Comparison of ENCODE assay signal across 8 cellular contexts in the genomic region with DNA sequence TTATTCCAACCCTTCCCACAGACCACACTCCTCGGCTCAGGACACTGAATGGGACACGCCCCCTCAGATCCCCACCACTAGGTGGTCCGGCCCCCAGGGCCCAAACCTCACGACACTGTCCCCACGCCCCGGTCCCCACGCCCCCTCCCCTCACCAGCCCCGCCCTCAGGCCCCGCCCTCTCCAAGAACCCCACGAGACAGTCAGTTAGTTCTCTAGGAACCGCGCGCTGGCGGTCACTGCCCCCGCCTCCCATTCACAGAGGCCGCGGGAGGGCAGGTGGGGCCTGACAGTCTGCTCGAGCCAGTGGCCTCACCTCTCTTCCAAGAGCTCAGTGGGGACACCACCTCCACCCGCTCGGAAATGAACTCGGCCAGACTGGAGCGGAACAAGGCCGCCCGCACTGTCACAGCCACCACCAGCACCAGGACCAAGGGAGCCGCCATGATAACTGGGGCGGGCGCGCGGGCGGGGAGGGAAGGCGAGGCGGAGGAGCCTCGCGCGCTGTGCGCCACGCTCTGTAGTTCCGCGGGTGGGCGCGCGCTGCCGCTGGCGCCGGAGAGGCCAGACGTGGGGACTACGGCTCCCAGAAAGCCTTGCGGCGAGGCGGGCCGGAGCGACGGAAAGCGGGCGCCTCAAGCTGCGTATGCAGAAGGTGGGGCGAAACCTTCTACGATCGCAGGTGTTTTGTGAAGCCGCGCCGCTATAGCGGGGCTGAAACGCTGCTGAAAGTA. TPM values are rescaled to one million over a fixed set of nuclear protein-coding genes. Genes with fewer than 3 reads are reported as not detected.
DNase-seq lines count a peak whose midpoint lies in the region; ATAC-seq and TF ChIP-seq lines count a peak whose summit lies in the region.

A gene with protein sequence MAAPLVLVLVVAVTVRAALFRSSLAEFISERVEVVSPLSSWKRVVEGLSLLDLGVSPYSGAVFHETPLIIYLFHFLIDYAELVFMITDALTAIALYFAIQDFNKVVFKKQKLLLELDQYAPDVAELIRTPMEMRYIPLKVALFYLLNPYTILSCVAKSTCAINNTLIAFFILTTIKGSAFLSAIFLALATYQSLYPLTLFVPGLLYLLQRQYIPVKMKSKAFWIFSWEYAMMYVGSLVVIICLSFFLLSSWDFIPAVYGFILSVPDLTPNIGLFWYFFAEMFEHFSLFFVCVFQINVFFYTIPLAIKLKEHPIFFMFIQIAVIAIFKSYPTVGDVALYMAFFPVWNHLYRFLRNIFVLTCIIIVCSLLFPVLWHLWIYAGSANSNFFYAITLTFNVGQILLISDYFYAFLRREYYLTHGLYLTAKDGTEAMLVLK (minus strand): TSS at position 451 of the 732 bp plus-strand sequence. CDS start 7 bp downstream, at position 444.

- H3K36me3 ChIP-seq in osteoblast (ENCODE audit: insufficient read depth, low read length) (no peaks in the 10 kb centered on the region), thymus (ENCODE audit: control insufficient read depth, insufficient read depth) (no peaks in the 10 kb centered on the region)

- CTCF ChIA-PET in GM10248 (lab: Yijun Ruan, JAX), result interaction anchor here (0.8 to 1.6 kb wide), 4 partner anchors 13 to 117 kb away, joined by 3 to 8 read pairs (median 4); no protein-coding TSS in a partner anchor

- H3K4me1 ChIP-seq in osteoblast (ENCODE audit: insufficient read depth, low read length) (peaks cover 9% of the 10 kb centered on the region), thymus (ENCODE audit: control insufficient read depth, insufficient read depth, low read length) (peaks cover 8% of the 10 kb centered on the region)

- peak within 1 kb of the TSS; percentile 98 for H2AFZ ChIP-seq in osteoblast (ENCODE audit: low read length)

- H3K27me3 ChIP-seq in osteoblast (ENCODE audit: insufficient read depth, low read length), result no peaks in the 10 kb centered on the region
- H3K27me3 ChIP-seq in thymus (ENCODE audit: control insufficient read depth, insufficient read depth), result no peaks in the 10 kb centered on the region

- no peaks in the 10 kb centered on the region for H4K20me1 ChIP-seq in osteoblast (ENCODE audit: insufficient read depth, low read length)

- H3K4me3 ChIP-seq in osteoblast (ENCODE audit: insufficient read depth, low read length) (peak within 1 kb of the TSS; percentile 96), thymus (ENCODE audit: low read length) (peak within 1 kb of the TSS; percentile 71)

- H3K36me3 Mint-ChIP-seq in activated naive CD4-positive, alpha-beta T cell treated with anti-CD3 and anti-CD28 coated beads, Interleukin-2, amount 50 U/mL, for 72 hours, result peaks cover 6 to 9% of the 10 kb centered on the region in 2 donors

- POLR2A ChIA-PET in GM10248 (lab: Yijun Ruan, JAX), result no interaction called here

- peak within 1 kb of the TSS; percentile 88 to 96 for H3K27ac Mint-ChIP-seq in activated naive CD4-positive, alpha-beta T cell treated with anti-CD3 and anti-CD28 coated beads, Interleukin-2, amount 50 U/mL, for 72 hours

- H3K9me3 ChIP-seq in osteoblast (ENCODE audit: low read depth, low read length), result no peaks in the 10 kb centered on the region
- no peaks in the 10 kb centered on the region for H3K9me3 ChIP-seq in thymus (ENCODE audit: control insufficient read depth)

- TF ChIP-seq CTCF in GM10248 (IDR thresholded peaks at IDR 0.05; ENCODE audit: control extremely low read depth, extremely low read depth, low read depth, missing control alignments), result no peak
- no peak for TF ChIP-seq CTCF in osteoblast (IDR thresholded peaks at IDR 0.05; ENCODE audit: extremely low read depth, low read depth, low read length)

- H3K27ac ChIP-seq in osteoblast (ENCODE audit: low read depth, low read length) (peak within 1 kb of the TSS; percentile 58), thymus (ENCODE audit: low read depth) (peak within 1 kb of the TSS; percentile 80)

- ATAC-seq in HG02588 (IDR thresholded peaks at IDR 0.05; ENCODE audit: unreplicated experiment) (peak; percentile 91), SK-N-SH treated with all-trans-retinoic acid at 6 μM for 48 hours (peak; percentile 98)
- ATAC-seq in activated naive CD4-positive, alpha-beta T cell treated with anti-CD3 and anti-CD28 coated beads, Interleukin-2, amount 50 U/mL, for 72 hours, result peak; percentile 95 to 97

- peaks cover 17% of the 10 kb centered on the region for H3K79me2 ChIP-seq in osteoblast (ENCODE audit: insufficient read depth, low read length)

- no peaks in the 10 kb centered on the region for H3K9me3 Mint-ChIP-seq in activated naive CD4-positive, alpha-beta T cell treated with anti-CD3 and anti-CD28 coated beads, Interleukin-2, amount 50 U/mL, for 72 hours

- H3K4me2 ChIP-seq in osteoblast (ENCODE audit: insufficient read depth, low read length), result peak within 1 kb of the TSS; percentile 99

- peak; percentile 94 for DNase-seq in GM10248 (ENCODE audit: extremely low spot score)
- peak; percentile 94 for DNase-seq in NCI-H1092 (lab: John Stamatoyannopoulos, UW)
- peak; percentile 93 for DNase-seq in activated naive CD4-positive, alpha-beta T cell treated with anti-CD3 and anti-CD28 coated beads, Interleukin-2, amount 50 U/mL, for 72 hours (ENCODE audit: low spot score in 2 of 2)
- DNase-seq in glomerular visceral epithelial cell (ENCODE audit: extremely low spot score), result peak; percentile 98
- peak; percentile 98 for DNase-seq in osteoblast (ENCODE audit: insufficient read length, low spot score, missing footprints)

- WGBS in thymus, result under 1% methylated on average over 64 of the region's 64 CpGs

TF ChIP-seq in SK-N-SH treated with all-trans-retinoic acid at 6 μM for 48 hours, 23 proteins besides CTCF, POLR2A, EP300 and RAD21 (continues in another document):
- TF ChIP-seq TOX (CRISPR knock-in tag; IDR thresholded peaks at IDR 0.05; ENCODE audit: borderline replicate concordance) (no peak), ARNTL (CRISPR knock-in tag; IDR thresholded peaks at IDR 0.05; ENCODE audit: borderline replicate concordance, low read depth) (no peak), CSDC2 (CRISPR knock-in tag; IDR thresholded peaks at IDR 0.05) (no peak), RARB (CRISPR knock-in tag; IDR thresholded peaks at IDR 0.05) (no peak), PPARA (CRISPR knock-in tag; IDR thresholded peaks at IDR 0.05; ENCODE audit: borderline replicate concordance) (no peak), ZNF70 (CRISPR knock-in tag; IDR thresholded peaks at IDR 0.05) (no peak), GLIS3 (CRISPR knock-in tag; IDR thresholded peaks at IDR 0.05) (no peak), ZNF8 (CRISPR knock-in tag; IDR thresholded peaks at IDR 0.05) (no peak), ESRRG (CRISPR knock-in tag; IDR thresholded peaks at IDR 0.05) (no peak), ZFP3 (CRISPR knock-in tag; IDR thresholded peaks at IDR 0.05) (no peak), ISL1 (CRISPR knock-in tag; IDR thresholded peaks at IDR 0.05) (no peak), SNAI2 (CRISPR knock-in tag; IDR thresholded peaks at IDR 0.05) (no peak), ZNF565 (CRISPR knock-in tag; conservative IDR thresholded peaks at IDR 0.05; ENCODE audit: low read depth) (no peak), ZFP30 (CRISPR knock-in tag; IDR thresholded peaks at IDR 0.05) (no peak)
- TF ChIP-seq, protein P1, sequence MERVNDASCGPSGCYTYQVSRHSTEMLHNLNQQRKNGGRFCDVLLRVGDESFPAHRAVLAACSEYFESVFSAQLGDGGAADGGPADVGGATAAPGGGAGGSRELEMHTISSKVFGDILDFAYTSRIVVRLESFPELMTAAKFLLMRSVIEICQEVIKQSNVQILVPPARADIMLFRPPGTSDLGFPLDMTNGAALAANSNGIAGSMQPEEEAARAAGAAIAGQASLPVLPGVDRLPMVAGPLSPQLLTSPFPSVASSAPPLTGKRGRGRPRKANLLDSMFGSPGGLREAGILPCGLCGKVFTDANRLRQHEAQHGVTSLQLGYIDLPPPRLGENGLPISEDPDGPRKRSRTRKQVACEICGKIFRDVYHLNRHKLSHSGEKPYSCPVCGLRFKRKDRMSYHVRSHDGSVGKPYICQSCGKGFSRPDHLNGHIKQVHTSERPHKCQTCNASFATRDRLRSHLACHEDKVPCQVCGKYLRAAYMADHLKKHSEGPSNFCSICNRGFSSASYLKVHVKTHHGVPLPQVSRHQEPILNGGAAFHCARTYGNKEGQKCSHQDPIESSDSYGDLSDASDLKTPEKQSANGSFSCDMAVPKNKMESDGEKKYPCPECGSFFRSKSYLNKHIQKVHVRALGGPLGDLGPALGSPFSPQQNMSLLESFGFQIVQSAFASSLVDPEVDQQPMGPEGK (CRISPR knock-in tag; IDR thresholded peaks at IDR 0.05; ENCODE audit: borderline replicate concordance), result no peak
- TF ChIP-seq, protein P2, sequence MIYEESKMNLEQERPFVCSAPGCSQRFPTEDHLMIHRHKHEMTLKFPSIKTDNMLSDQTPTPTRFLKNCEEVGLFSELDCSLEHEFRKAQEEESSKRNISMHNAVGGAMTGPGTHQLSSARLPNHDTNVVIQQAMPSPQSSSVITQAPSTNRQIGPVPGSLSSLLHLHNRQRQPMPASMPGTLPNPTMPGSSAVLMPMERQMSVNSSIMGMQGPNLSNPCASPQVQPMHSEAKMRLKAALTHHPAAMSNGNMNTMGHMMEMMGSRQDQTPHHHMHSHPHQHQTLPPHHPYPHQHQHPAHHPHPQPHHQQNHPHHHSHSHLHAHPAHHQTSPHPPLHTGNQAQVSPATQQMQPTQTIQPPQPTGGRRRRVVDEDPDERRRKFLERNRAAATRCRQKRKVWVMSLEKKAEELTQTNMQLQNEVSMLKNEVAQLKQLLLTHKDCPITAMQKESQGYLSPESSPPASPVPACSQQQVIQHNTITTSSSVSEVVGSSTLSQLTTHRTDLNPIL (CRISPR knock-in tag; IDR thresholded peaks at IDR 0.05; ENCODE audit: low read depth), result no peak
- TF ChIP-seq, protein P3, sequence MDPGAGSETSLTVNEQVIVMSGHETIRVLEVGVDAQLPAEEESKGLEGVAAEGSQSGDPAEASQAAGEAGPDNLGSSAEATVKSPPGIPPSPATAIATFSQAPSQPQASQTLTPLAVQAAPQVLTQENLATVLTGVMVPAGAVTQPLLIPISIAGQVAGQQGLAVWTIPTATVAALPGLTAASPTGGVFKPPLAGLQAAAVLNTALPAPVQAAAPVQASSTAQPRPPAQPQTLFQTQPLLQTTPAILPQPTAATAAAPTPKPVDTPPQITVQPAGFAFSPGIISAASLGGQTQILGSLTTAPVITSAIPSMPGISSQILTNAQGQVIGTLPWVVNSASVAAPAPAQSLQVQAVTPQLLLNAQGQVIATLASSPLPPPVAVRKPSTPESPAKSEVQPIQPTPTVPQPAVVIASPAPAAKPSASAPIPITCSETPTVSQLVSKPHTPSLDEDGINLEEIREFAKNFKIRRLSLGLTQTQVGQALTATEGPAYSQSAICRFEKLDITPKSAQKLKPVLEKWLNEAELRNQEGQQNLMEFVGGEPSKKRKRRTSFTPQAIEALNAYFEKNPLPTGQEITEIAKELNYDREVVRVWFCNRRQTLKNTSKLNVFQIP (CRISPR knock-in tag; IDR thresholded peaks at IDR 0.05; ENCODE audit: borderline replicate concordance, low read depth), result no peak

RNA-seq across cellular contexts. Expression of the gene that starts here (rescaled TPM):
- total RNA-seq in activated naive CD4-positive, alpha-beta T cell treated with anti-CD3 and anti-CD28 coated beads, Interleukin-2, amount 50 U/mL, for 72 hours, result 10 to 100 TPM; 13.2 to 20.6 TPM
- 8.3 and 9.0 TPM in 2 replicates for total RNA-seq in osteoblast
- polyA plus RNA-seq in thymus, result 15.5 TPM

Comparison
In these comparisons a context has a peak if more than half of its experiments do, and no peak if none do; other contexts are left out.
1. Peak in every context shown above with its lines: DNase-seq, ATAC-seq, H3K4me3 ChIP-seq and H3K27ac ChIP-seq.